8 cellular contexts compared by ENCODE assay signal in genomic region chr11:104946907-104947306, GRCh38. TPM values are rescaled to one million over a fixed set of nuclear protein-coding genes. Genes with fewer than 3 reads are reported as not detected.
DNase-seq lines count a peak whose midpoint lies in the region; ATAC-seq and TF ChIP-seq lines count a peak whose summit lies in the region.

No MANE protein-coding gene starts in this region.

- intact Hi-C loops in adrenal gland (cut with DNase I), result no loop called here

- no peak for TF ChIP-seq POLR2A in adrenal gland (IDR thresholded peaks at IDR 0.05)

- 17 to 26% (median 18%) methylated on average over 2 of the region's 2 CpGs for WGBS in adrenal gland, 4 donors

- peaks cover 0 to 50% of the 10 kb centered on the region in 2 donors for H3K36me3 ChIP-seq in adrenal gland (replicated peaks in 1 of 2)

- H3K4me3 ChIP-seq in adrenal gland, result no peak overlapping the region

- H3K27ac ChIP-seq in adrenal gland, result no peak overlapping the region

- in situ Hi-C loops in GM13977 (cut with MboI; ENCODE audit: low pct_unique_long_range_greater_than_20kb, low sequenced_read_pairs, unreplicated experiment), result no loop called here

- no peaks in the 10 kb centered on the region for H3K27me3 ChIP-seq in adrenal gland

- TF ChIP-seq CTCF in GM13977 (IDR thresholded peaks at IDR 0.05; ENCODE audit: extremely low read depth, insufficient read depth, missing control alignments) (peak; percentile 53), adrenal gland (IDR thresholded peaks at IDR 0.05) (peak; percentile 33 to 51 (median 46))

- no peaks in the 10 kb centered on the region for H3K9me3 ChIP-seq in adrenal gland (replicated peaks in 1 of 3)

- DNase-seq in COLO668 (lab: John Stamatoyannopoulos, UW; ENCODE audit: unreplicated experiment) (peak; percentile 7), GM13977 (ENCODE audit: low spot score) (peak; percentile 25), NCI-H146 treated with DMSO at 0.1 percent for 48 hours (lab: John Stamatoyannopoulos, UW; ENCODE audit: unreplicated experiment) (peak; percentile 26), adrenal gland (peak in 2 of 7 donors; percentile 10 to 40), kidney glomerular epithelial cell (lab: John Stamatoyannopoulos, UW) (peak; percentile 67), cortex of kidney (lab: John Stamatoyannopoulos, UW) (no peak), NCI-H774 (lab: John Stamatoyannopoulos, UW) (no peak)

- H3K4me1 ChIP-seq in adrenal gland (replicated peaks in 1 of 2), result no peaks in the 10 kb centered on the region

- ATAC-seq in HG02840 (IDR thresholded peaks at IDR 0.05; ENCODE audit: low FRiP score, unreplicated experiment), result peak; percentile 90

RNA-seq across cellular contexts. Expression of gene CASP4, which starts 21.5 kb away (rescaled TPM):
- 10 to 100 TPM; 29.0 to 81.2 (median 53.9) TPM for total RNA-seq in adrenal gland
- polyA plus RNA-seq in adrenal gland, result 10 to 100 TPM; 37.6 to 68.2 (median 47.3) TPM

RNA-seq across cellular contexts. Expression of gene CASP12, which starts 48.6 kb away (rescaled TPM):
- 1 to 10 TPM in 3 of 8 donors, under 1 TPM in 1, not detected in 4; 0.21 to 2.8 (median 1.1) TPM for total RNA-seq in adrenal gland
- under 1 TPM; 0.29 to 0.64 (median 0.34) TPM for polyA plus RNA-seq in adrenal gland

Comparison
In these comparisons a context has a peak if more than half of its experiments do, and no peak if none do; other contexts are left out.
1. DNase-seq: peak in COLO668 (single experiment), GM13977 (single experiment), NCI-H146 treated with DMSO at 0.1 percent for 48 hours (single experiment) and kidney glomerular epithelial cell (single experiment); none in cortex of kidney (single experiment) and NCI-H774 (single experiment).